ENCODE assay signal across 19 cellular contexts in genomic region chr7:112873831-112874553, GRCh38.
DNase-seq lines count a peak whose midpoint lies in the region; ATAC-seq and TF ChIP-seq lines count a peak whose summit lies in the region.
"Had no signal": no experiment of that assay in that cellular context is flagged by ENCODE, and none has a peak within 500 bp of the region (broad histone marks: within the 10 kb centered on the region; RNA-seq: fewer than 3 reads in every experiment).

No MANE protein-coding gene starts in this region.

- CTCF ChIA-PET in RWPE1 (lab: Yijun Ruan, JAX), result no interaction called here

- H3K27ac ChIP-seq in RWPE1, result no peak overlapping the region
- H3K27ac ChIP-seq: heart left ventricle had no signal

- no peak for TF ChIP-seq CTCF in RWPE1 (conservative IDR thresholded peaks at IDR 0.05; ENCODE audit: low read depth)

- peak; percentile 83 for DNase-seq in astrocyte of the hippocampus (ENCODE audit: low read depth, low spot score)
- no peak for DNase-seq in RWPE1 (ENCODE audit: low spot score)
- DNase-seq in NCI-H82 (lab: John Stamatoyannopoulos, UW), result no peak
- DNase-seq: activated CD8-positive, alpha-beta memory T cell treated with anti-CD3 and anti-CD28 coated beads for 24 hours; activated naive CD4-positive, alpha-beta T cell treated with Interleukin-2 at 50 U/mL for 16 hours; AML-193; DMS53; heart left ventricle; left cardiac atrium; naive thymus-derived CD4-positive, alpha-beta T cell; right cardiac atrium; stimulated activated CD4-positive, alpha-beta T cell treated with anti-CD3 and anti-CD28 coated beads, Interleukin-2, amount 100 ng/mL, for 48 hours had no signal

- ATAC-seq in GM18511 (IDR thresholded peaks at IDR 0.05; ENCODE audit: unreplicated experiment) (peak; percentile 57), HG02642 (IDR thresholded peaks at IDR 0.05; ENCODE audit: poor library complexity, unreplicated experiment) (peak; percentile 39), HG03469 (IDR thresholded peaks at IDR 0.05; ENCODE audit: unreplicated experiment) (peak; percentile 49), GM21526 (IDR thresholded peaks at IDR 0.05; ENCODE audit: low FRiP score, unreplicated experiment) (no peak), GM21529 (IDR thresholded peaks at IDR 0.05; ENCODE audit: unreplicated experiment) (no peak)
- ATAC-seq: heart left ventricle; left cardiac atrium; naive thymus-derived CD4-positive, alpha-beta T cell; right cardiac atrium; Right ventricle myocardium inferior; stimulated activated effector memory CD8-positive, alpha-beta T cell treated with anti-CD3 and anti-CD28 coated beads, Interleukin-12 subunit alpha, Interleukin-12 subunit beta, amount 100 ng/mL, for 72 hours had no signal

- POLR2A ChIA-PET in RWPE1 (lab: Yijun Ruan, JAX; ENCODE audit: low non-redundant PET), result no interaction called here

Comparison
In these comparisons a context has a peak if more than half of its experiments do, and no peak if none do; other contexts are left out.
1. ATAC-seq: peak in GM18511 (single experiment), HG02642 (single experiment) and HG03469 (single experiment); none in GM21526 (single experiment) and GM21529 (single experiment).